Comparison of ENCODE assay signal across 8 cellular contexts in the genomic region with DNA sequence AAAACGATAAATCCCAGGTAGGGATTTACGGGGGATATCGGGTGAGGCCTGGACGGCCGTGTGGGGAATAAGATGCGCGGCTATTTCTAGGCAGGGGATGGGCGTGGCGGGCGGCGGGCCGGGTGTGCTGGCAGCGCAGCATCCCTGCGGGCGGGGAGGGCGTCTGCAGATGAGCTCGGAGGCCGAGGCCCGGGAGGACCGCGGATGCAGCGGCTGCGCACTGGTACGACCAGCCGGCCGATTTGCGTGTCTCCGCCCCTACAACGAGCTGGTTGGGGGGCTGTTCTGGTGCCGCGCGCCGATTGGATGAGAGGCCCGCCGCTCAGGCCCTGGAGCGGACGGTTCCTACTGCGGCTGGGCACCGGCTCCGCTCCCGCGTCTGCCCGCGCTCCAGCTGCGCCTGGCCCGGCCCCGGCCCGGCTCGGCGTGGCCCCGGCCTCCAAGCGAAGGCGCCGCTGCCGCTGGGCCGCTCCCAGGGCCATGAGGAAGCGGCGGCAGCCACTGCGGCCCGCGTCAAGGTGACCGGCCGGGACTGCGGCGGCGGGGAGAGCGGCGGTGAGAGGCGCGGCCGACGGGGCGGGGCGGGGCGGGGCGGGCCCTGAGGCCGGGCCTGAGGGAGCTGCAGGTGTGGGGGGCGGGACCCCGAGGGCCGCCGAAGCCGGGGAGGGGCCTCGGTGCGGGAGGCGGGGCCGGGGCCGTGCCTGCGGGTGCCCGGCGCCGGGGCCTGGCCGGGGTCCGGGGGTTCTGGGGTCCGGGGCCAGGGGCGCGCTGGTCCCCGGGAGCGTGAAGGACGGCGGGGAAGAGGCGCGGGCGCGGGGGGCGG. TPM values are rescaled to one million over a fixed set of nuclear protein-coding genes. Genes with fewer than 3 reads are reported as not detected.
A peak's percentile ranks its signal among the peaks of the same experiment; 100 is the strongest.
DNase-seq lines count a peak whose midpoint lies in the region; ATAC-seq and TF ChIP-seq lines count a peak whose summit lies in the region.

A gene with protein sequence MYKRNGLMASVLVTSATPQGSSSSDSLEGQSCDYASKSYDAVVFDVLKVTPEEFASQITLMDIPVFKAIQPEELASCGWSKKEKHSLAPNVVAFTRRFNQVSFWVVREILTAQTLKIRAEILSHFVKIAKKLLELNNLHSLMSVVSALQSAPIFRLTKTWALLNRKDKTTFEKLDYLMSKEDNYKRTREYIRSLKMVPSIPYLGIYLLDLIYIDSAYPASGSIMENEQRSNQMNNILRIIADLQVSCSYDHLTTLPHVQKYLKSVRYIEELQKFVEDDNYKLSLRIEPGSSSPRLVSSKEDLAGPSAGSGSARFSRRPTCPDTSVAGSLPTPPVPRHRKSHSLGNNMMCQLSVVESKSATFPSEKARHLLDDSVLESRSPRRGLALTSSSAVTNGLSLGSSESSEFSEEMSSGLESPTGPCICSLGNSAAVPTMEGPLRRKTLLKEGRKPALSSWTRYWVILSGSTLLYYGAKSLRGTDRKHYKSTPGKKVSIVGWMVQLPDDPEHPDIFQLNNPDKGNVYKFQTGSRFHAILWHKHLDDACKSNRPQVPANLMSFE (plus strand): TSS at position 325 of the 823 bp plus-strand sequence. CDS start 47,508 bp downstream, outside the sequence.

- H3K27ac ChIP-seq in heart right ventricle (peak within 1 kb of the TSS; percentile 13 to 88 (median 78)), transverse colon (peak within 1 kb of the TSS; percentile 89 to 94 (median 90))

- peak; percentile 96 for ATAC-seq in HG02870 (IDR thresholded peaks at IDR 0.05; ENCODE audit: unreplicated experiment)
- peak; percentile 98 to 100 (median 99) for ATAC-seq in heart right ventricle

- WGBS in heart right ventricle, 2 donors, result 0 to 1% methylated on average over 54 to 105 of the region's 105 CpGs
- 0% methylated on average over 39 of the region's 105 CpGs; no CpG with 5 or more reads in 1 of the 2 donors for WGBS in transverse colon (ENCODE audit: low coverage in 1 of 2), 2 donors

- intact Hi-C loops in heart right ventricle (cut with DNase I), result loop anchor here in 1 of 10 donors (5.0 kb wide), 1 partner anchor 57 kb away; no protein-coding TSS in a partner anchor
- intact Hi-C loops in transverse colon (cut with DNase I; ENCODE audit: low total_unique reads), result no loop called here

- peaks cover 0 to 13% (median 6%) of the 10 kb centered on the region in 9 donors for H3K4me1 ChIP-seq in heart right ventricle
- peaks cover 0 to 16% (median 8%) of the 10 kb centered on the region in 4 donors for H3K4me1 ChIP-seq in transverse colon

- in situ Hi-C loops in GM13977 (cut with MboI; ENCODE audit: low pct_unique_long_range_greater_than_20kb, low sequenced_read_pairs, unreplicated experiment), result no loop called here
- in situ Hi-C loops in transverse colon (cut with MboI; ENCODE audit: low pct_ligation_motif_present in 1 of 4, low pct_unique_long_range_greater_than_20kb in 1 of 4, low sequenced_read_pairs in 3 of 4), result no loop called here

- H3K9me3 ChIP-seq in heart right ventricle (no peaks in the 10 kb centered on the region), transverse colon (no peaks in the 10 kb centered on the region)

- TF ChIP-seq CTCF in GM13977 (IDR thresholded peaks at IDR 0.05; ENCODE audit: extremely low read depth, insufficient read depth, missing control alignments) (no peak), heart right ventricle (IDR thresholded peaks at IDR 0.05) (peak in 1 of 9 donors; percentile 6), transverse colon (IDR thresholded peaks at IDR 0.05) (no peak)

- H3K36me3 ChIP-seq in heart right ventricle (no peaks in the 10 kb centered on the region), transverse colon (no peaks in the 10 kb centered on the region)

- H3K4me3 ChIP-seq in heart right ventricle, result peak within 1 kb of the TSS; percentile 25 to 83 (median 51)
- H3K4me3 ChIP-seq in transverse colon, result peak within 1 kb of the TSS; percentile 46 to 88 (median 64)

- peaks cover 0 to 10% (median 0%) of the 10 kb centered on the region in 7 donors for H3K27me3 ChIP-seq in heart right ventricle
- peaks cover 4% of the 10 kb centered on the region for H3K27me3 ChIP-seq in transverse colon

- TF ChIP-seq POLR2A in transverse colon (IDR thresholded peaks at IDR 0.05), result peak; percentile 31

- DNase-seq in GM13977 (ENCODE audit: low spot score) (peak; percentile 99), NCI-H146 (lab: John Stamatoyannopoulos, UW) (peak; percentile 96), T follicular helper cell (ENCODE audit: low read depth) (peak; percentile 76), amniotic epithelial cell (ENCODE audit: low read depth) (peak; percentile 92), heart right ventricle (peak; percentile 96 to 97), pons (ENCODE audit: low spot score) (peak; percentile 91), transverse colon (peak; percentile 96)

- TF ChIP-seq EP300 in transverse colon (IDR thresholded peaks at IDR 0.05; ENCODE audit: low read depth), result no peak

RNA-seq across cellular contexts. Expression of the gene that starts here (rescaled TPM):
- total RNA-seq in heart right ventricle (10 to 100 TPM; 13.5 to 25.0 (median 17.0) TPM), transverse colon (100 to 1,000 TPM in 2 of 4 donors, 10 to 100 TPM in 2; 46.0 to 119 (median 87.6) TPM)
- polyA plus RNA-seq in heart right ventricle, result 10 to 100 TPM in 1 of 2 donors, 1 to 10 TPM in 1; 4.2 to 14.4 TPM

Comparison
In these comparisons a context has a peak if more than half of its experiments do, and no peak if none do; other contexts are left out.
1. Peak in every context shown above with its lines: DNase-seq, ATAC-seq, H3K4me3 ChIP-seq and H3K27ac ChIP-seq.